17 cellular contexts compared by ENCODE assay signal in the genomic region with DNA sequence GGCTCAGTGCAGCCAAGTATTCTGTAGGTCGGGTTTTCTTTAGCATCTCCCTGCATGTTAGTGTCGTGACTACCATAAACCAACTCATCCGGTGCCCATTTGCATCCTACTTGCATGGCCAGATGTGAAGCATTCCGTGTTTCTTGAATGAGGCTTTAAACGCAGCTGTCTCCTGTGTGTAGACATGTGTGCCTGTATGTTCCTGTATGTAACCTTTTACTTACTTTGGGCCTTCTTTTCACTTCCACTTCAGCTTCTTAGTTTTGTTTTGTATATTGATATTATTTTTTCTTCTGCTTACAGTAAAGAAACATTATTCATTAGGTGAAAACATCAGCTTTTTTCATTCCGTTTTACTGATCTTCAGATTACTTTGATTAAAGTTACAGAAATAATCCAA.
DNase-seq lines count a peak whose midpoint lies in the region; ATAC-seq and TF ChIP-seq lines count a peak whose summit lies in the region.
"Had no signal": no experiment of that assay in that cellular context is flagged by ENCODE, and none has a peak within 500 bp of the region (broad histone marks: within the 10 kb centered on the region; RNA-seq: fewer than 3 reads in every experiment).

No MANE protein-coding gene starts in this region.

- no peak for TF ChIP-seq CTCF in nephron progenitor cell (IDR thresholded peaks at IDR 0.05)

- H3K4me1 Mint-ChIP-seq in activated naive CD4-positive, alpha-beta T cell treated with anti-CD3 and anti-CD28 coated beads, Interleukin-2, amount 50 U/mL, for 24 hours: peaks cover 13% of the 10 kb centered on the region
- peaks cover 8% of the 10 kb centered on the region for H3K4me1 Mint-ChIP-seq in nephron progenitor cell
- H3K4me1 Mint-ChIP-seq: CD14-positive monocyte, H9 had no signal

- no peak overlapping the region for H3K4me3 Mint-ChIP-seq in activated naive CD4-positive, alpha-beta T cell treated with anti-CD3 and anti-CD28 coated beads, Interleukin-2, amount 50 U/mL, for 24 hours
- H3K4me3 Mint-ChIP-seq in nephron progenitor cell: no peak overlapping the region
- H3K4me3 Mint-ChIP-seq: CD14-positive monocyte; CD4-positive, alpha-beta memory T cell; H9 had no signal

- no peaks in the 10 kb centered on the region for H3K27me3 Mint-ChIP-seq in activated naive CD4-positive, alpha-beta T cell treated with anti-CD3 and anti-CD28 coated beads, Interleukin-2, amount 50 U/mL, for 24 hours
- H3K27me3 Mint-ChIP-seq in nephron progenitor cell (ENCODE audit: low read depth, poor library complexity): no peaks in the 10 kb centered on the region
- H3K27me3 Mint-ChIP-seq: CD4-positive, alpha-beta memory T cell; IgD-negative memory B cell had no signal

- intact Hi-C loops in sciatic nerve (cut with DNase I): no loop called here

- DNase-seq in activated naive CD4-positive, alpha-beta T cell treated with anti-CD3 and anti-CD28 coated beads, Interleukin-2, amount 50 U/mL, for 16 hours: no peak
- DNase-seq in MV-4-11 (lab: John Stamatoyannopoulos, UW) (peak; percentile 7), nephron progenitor cell (no peak), sciatic nerve (ENCODE audit: low spot score) (no peak), superior temporal gyrus (ENCODE audit: extremely low spot score) (no peak)
- DNase-seq: 8988T; Calu3; CD4-positive, alpha-beta memory T cell; DMS79 treated with DMSO at 0.1 percent for 48 hours; GF-D8; H9 had no signal

- H3K27ac Mint-ChIP-seq in activated naive CD4-positive, alpha-beta T cell treated with anti-CD3 and anti-CD28 coated beads, Interleukin-2, amount 50 U/mL, for 24 hours: peak overlapping the region; percentile 8
- H3K27ac Mint-ChIP-seq in nephron progenitor cell: peak overlapping the region; percentile 85
- H3K27ac Mint-ChIP-seq: CD14-positive monocyte, IgD-negative memory B cell had no signal

- peaks cover 34% of the 10 kb centered on the region for H3K36me3 Mint-ChIP-seq in activated naive CD4-positive, alpha-beta T cell treated with anti-CD3 and anti-CD28 coated beads, Interleukin-2, amount 50 U/mL, for 24 hours
- H3K36me3 Mint-ChIP-seq in nephron progenitor cell (ENCODE audit: low read depth): peaks cover 89% of the 10 kb centered on the region

- no peak for ATAC-seq in HG02763 (IDR thresholded peaks at IDR 0.05; ENCODE audit: unreplicated experiment)
- ATAC-seq in sciatic nerve: no peak
- ATAC-seq: GM12878, HepG2 had no signal

- no peaks in the 10 kb centered on the region for H3K9me3 Mint-ChIP-seq in activated naive CD4-positive, alpha-beta T cell treated with anti-CD3 and anti-CD28 coated beads, Interleukin-2, amount 50 U/mL, for 24 hours
- peaks cover 5% of the 10 kb centered on the region for H3K9me3 Mint-ChIP-seq in nephron progenitor cell
- H3K9me3 Mint-ChIP-seq: CD4-positive, alpha-beta memory T cell; H9; IgD-negative memory B cell had no signal
